In genomic region chr13:19959831-19960672, GRCh38 we compare ENCODE assay signal across 8 cellular contexts. TPM values are rescaled to one million over a fixed set of nuclear protein-coding genes. Genes with fewer than 3 reads are reported as not detected.
DNase-seq lines count a peak whose midpoint lies in the region; ATAC-seq, FAIRE-seq and TF ChIP-seq lines count a peak whose summit lies in the region.

No MANE protein-coding gene starts in this region.

- peak overlapping the region; percentile 93 to 98 for H3K27ac Mint-ChIP-seq in T-cell

- no peaks in the 10 kb centered on the region for H3K9me3 ChIP-seq in psoas muscle

- peak; percentile 92 for FAIRE-seq in GM12892 (lab: Jason Lieb, UNC)
- FAIRE-seq in urothelium cell line (lab: Jason Lieb, UNC), result no peak

- peaks cover 5% of the 10 kb centered on the region for H3K36me3 Mint-ChIP-seq in T-cell

- no peak for TF ChIP-seq POLR2A in GM12892 (IDR thresholded peaks at IDR 0.05; ENCODE audit: low read depth, low read length)

- peak overlapping the region; percentile 92 for H3K4me3 ChIP-seq in psoas muscle

- no peaks in the 10 kb centered on the region for H3K9me3 Mint-ChIP-seq in T-cell

- H3K4me3 Mint-ChIP-seq in T-cell, result peak overlapping the region; percentile 93 to 98 (median 98)

- ATAC-seq in HG02852 (IDR thresholded peaks at IDR 0.05; ENCODE audit: unreplicated experiment), result peak; percentile 27
- ATAC-seq in T-cell (replicated peaks in 1 of 4), result peak; percentile 39 to 50 (median 42)
- ATAC-seq in left ventricle myocardium superior, result peak; percentile 55
- peak; percentile 68 to 79 (median 72) for ATAC-seq in psoas muscle

- intact Hi-C loops in left ventricle myocardium superior (cut with micrococcal nuclease), result no loop called here
- intact Hi-C loops in psoas muscle (cut with DNase I), result loop anchor here (5.0 to 10.0 kb wide), 3 partner anchors 33 to 175 kb away; partner anchors contain the start of genes ZMYM5 (in 2 of the 2) and PSPC1 (in 1 of the 2)

- H3K27me3 Mint-ChIP-seq in T-cell, result no peaks in the 10 kb centered on the region

- WGBS in psoas muscle, 3 donors, result 7 to 10% (median 7%) methylated on average over 14 of the region's 14 CpGs

- H3K27ac ChIP-seq in psoas muscle, result peak overlapping the region; percentile 94

- H3K27me3 ChIP-seq in psoas muscle (ENCODE audit: insufficient read depth in 3 of 3, low read length in 2 of 3), result no peaks in the 10 kb centered on the region

- CTCF ChIA-PET in T-cell (lab: Charles Lee), result interaction anchor here in 1 of 2 donors (0.9 to 1.2 kb wide), 5 partner anchors 18 to 177 kb away, joined by 3 to 5 read pairs (median 4); partner anchors contain the start of genes PSPC1 and ZMYM5

- peak; percentile 89 for TF ChIP-seq CTCF in psoas muscle (IDR thresholded peaks at IDR 0.05)

- peaks cover 0 to 17% of the 10 kb centered on the region in 2 donors for H3K36me3 ChIP-seq in psoas muscle (ENCODE audit: insufficient read depth in 1 of 2, low read depth in 1 of 2)

- H3K4me1 ChIP-seq in psoas muscle, result peaks cover 35% of the 10 kb centered on the region

- POLR2A ChIA-PET in T-cell (lab: Charles Lee), result interaction anchor here (0.5 to 0.6 kb wide), 4 partner anchors 13 to 941 kb away, joined by 3 to 4 read pairs (median 3); no protein-coding TSS in a partner anchor

- DNase-seq in GM12892 (ENCODE audit: insufficient read length) (peak; percentile 48), NCI-H1436 treated with DMSO at 0.1 percent for 48 hours (lab: John Stamatoyannopoulos, UW) (peak; percentile 55), T-cell (peak; percentile 62 to 91 (median 84)), amniotic stem cell (lab: John Stamatoyannopoulos, UW) (peak; percentile 81), left ventricle myocardium superior (peak; percentile 85), psoas muscle (peak; percentile 83 to 92), urothelium cell line (ENCODE audit: low spot score) (peak; percentile 79)

- peaks cover 32 to 44% (median 43%) of the 10 kb centered on the region in 3 donors for H3K4me1 Mint-ChIP-seq in T-cell

RNA-seq across cellular contexts. Expression of gene ZMYM2, which starts 1.5 kb away (rescaled TPM):
- polyA plus RNA-seq in GM12892 (2012; ENCODE audit: missing spikeins), result 53.2 TPM
- total RNA-seq in T-cell (100 to 1,000 TPM in 2 of 5 donors, 10 to 100 TPM in 3; 63.6 to 123 (median 83.6) TPM), left ventricle myocardium superior (49.8 TPM), psoas muscle (10 to 100 TPM; 25.4 to 42.8 (median 29.9) TPM)
- polyA plus RNA-seq in psoas muscle, result 10 to 100 TPM in 1 of 3 donors, 1 to 10 TPM in 2; 6.7 to 18.3 (median 9.6) TPM

Comparison
In these comparisons a context has a peak if more than half of its experiments do, and no peak if none do; other contexts are left out.
1. Peak in every context shown above with its lines: DNase-seq, ATAC-seq, H3K4me3 ChIP-seq and H3K27ac ChIP-seq.